ENCODE assay signal across 14 cellular contexts in the genomic region with DNA sequence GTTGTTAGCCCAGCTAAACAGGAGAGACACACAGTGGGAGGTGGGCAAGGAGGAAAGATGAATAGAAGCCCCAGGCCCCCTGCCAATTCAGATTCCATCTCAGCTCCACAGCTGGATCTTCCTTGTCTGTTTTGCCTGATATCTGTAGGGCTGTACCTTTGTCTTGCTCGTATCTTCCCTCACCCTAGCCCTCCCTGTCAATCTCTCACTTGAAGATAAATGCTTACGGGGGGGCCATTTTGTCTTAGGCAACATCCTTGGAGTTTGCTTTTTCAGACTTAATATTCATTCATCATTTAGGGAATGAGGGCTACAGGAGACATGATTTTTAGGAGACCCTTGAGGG. TPM values are rescaled to one million over a fixed set of nuclear protein-coding genes. Genes with fewer than 3 reads are reported as not detected.
DNase-seq lines count a peak whose midpoint lies in the region; ATAC-seq, FAIRE-seq and TF ChIP-seq lines count a peak whose summit lies in the region.
"Had no signal": no experiment of that assay in that cellular context is flagged by ENCODE, and none has a peak within 500 bp of the region (broad histone marks: within the 10 kb centered on the region; RNA-seq: fewer than 3 reads in every experiment).

No MANE protein-coding gene starts in this region.

- intact Hi-C loops in uterus (cut with DNase I; ENCODE audit: low total_unique reads) = no loop called here

- H3K4me1 ChIP-seq in Karpas-422 (ENCODE audit: low read length) (peaks cover 71% of the 10 kb centered on the region), astrocyte (ENCODE audit: insufficient read depth, low read length) (peaks cover 15% of the 10 kb centered on the region), iPS-20b (ENCODE audit: insufficient read depth, low read length) (peaks cover 18% of the 10 kb centered on the region), uterus (no peaks in the 10 kb centered on the region)

- TF ChIP-seq CTCF in astrocyte (IDR thresholded peaks at IDR 0.05; ENCODE audit: insufficient read depth, low read depth, low read length) = no peak
- no peak for TF ChIP-seq CTCF in uterus (IDR thresholded peaks at IDR 0.05)

- peaks cover 11% of the 10 kb centered on the region for H3K27me3 Mint-ChIP-seq in astrocyte (ENCODE audit: low read depth, unreplicated experiment)

- H3K9me3 ChIP-seq in Karpas-422 (ENCODE audit: low read length) (no peaks in the 10 kb centered on the region), astrocyte (ENCODE audit: insufficient read depth, low read depth, low read length) (no peaks in the 10 kb centered on the region), iPS-20b (ENCODE audit: insufficient read depth, low read depth, low read length) (no peaks in the 10 kb centered on the region), uterus (no peaks in the 10 kb centered on the region)
- H3K9me3 ChIP-seq: BLaER1 had no signal

- H3K4me1 Mint-ChIP-seq in astrocyte (ENCODE audit: low read depth, unreplicated experiment) = peaks cover 28% of the 10 kb centered on the region

- H3K36me3 ChIP-seq in Karpas-422 (ENCODE audit: insufficient read depth, low read length) = peaks cover 13% of the 10 kb centered on the region
- H3K36me3 ChIP-seq in astrocyte (ENCODE audit: insufficient read depth, low read length) = no peaks in the 10 kb centered on the region
- H3K36me3 ChIP-seq in iPS-20b (ENCODE audit: insufficient read depth, low read depth, low read length) = peaks cover 5% of the 10 kb centered on the region; the same call in 1 of the 2 replicates
- no peaks in the 10 kb centered on the region for H3K36me3 ChIP-seq in uterus
- H3K36me3 ChIP-seq: BLaER1 had no signal

- peaks cover 3% of the 10 kb centered on the region for H3K36me3 Mint-ChIP-seq in astrocyte (ENCODE audit: low read depth, unreplicated experiment)

- H4K20me1 ChIP-seq in Karpas-422 (ENCODE audit: insufficient read depth, low read depth, low read length) (no peaks in the 10 kb centered on the region), astrocyte (ENCODE audit: insufficient read depth, low read length) (peaks cover 7% of the 10 kb centered on the region)
- H4K20me1 ChIP-seq: BLaER1 had no signal

- no peak overlapping the region for H2AFZ ChIP-seq in Karpas-422 (ENCODE audit: low read length)
- H2AFZ ChIP-seq in astrocyte (ENCODE audit: low read depth, low read length) = no peak overlapping the region

- peaks cover 3% of the 10 kb centered on the region for H3K9me3 Mint-ChIP-seq in astrocyte (ENCODE audit: unreplicated experiment)

- H3K9ac ChIP-seq in Karpas-422 (ENCODE audit: low read length) (peak overlapping the region; percentile 85), astrocyte (ENCODE audit: low read length) (no peak overlapping the region), iPS-20b (ENCODE audit: low read depth, low read length) (peak overlapping the region; percentile 15; the same call in 1 of the 2 replicates)
- H3K9ac ChIP-seq: BLaER1 had no signal

- peak overlapping the region; percentile 8 for H3K27ac Mint-ChIP-seq in astrocyte (ENCODE audit: unreplicated experiment)

- DNase-seq in Karpas-422 (peak; percentile 51), astrocyte (ENCODE audit: low read depth) (no peak), uterus (no peak), glomerular visceral epithelial cell (ENCODE audit: extremely low spot score) (no peak)
- no peak for DNase-seq in activated CD8-positive, alpha-beta memory T cell treated with anti-CD3 and anti-CD28 coated beads for 24 hours
- DNase-seq: DMS153; NCI-H1417 treated with DMSO at 0.1 percent for 48 hours; NCI-H2029 treated with DMSO at 0.1 percent for 48 hours; NK-92 treated with Interleukin-12 subunit alpha and Interleukin-12 subunit beta, amount 100 ng/mL, for 24 hours had no signal

- peak overlapping the region; percentile 56 for H3K4me3 Mint-ChIP-seq in astrocyte (ENCODE audit: unreplicated experiment)

- no peak for FAIRE-seq in astrocyte (lab: Jason Lieb, UNC)

- TF ChIP-seq POLR2A in uterus (IDR thresholded peaks at IDR 0.05) = no peak

- no peaks in the 10 kb centered on the region for H3K9me2 ChIP-seq in Karpas-422 (replicated peaks; ENCODE audit: insufficient read depth, low read length)

- H3K4me2 ChIP-seq in Karpas-422 (ENCODE audit: low read depth, low read length, poor library complexity, severe bottlenecking) (peak overlapping the region; percentile 97), astrocyte (ENCODE audit: low read length) (peak overlapping the region; percentile 69)

- H3K27ac ChIP-seq in Karpas-422 (ENCODE audit: low read length) (peak overlapping the region; percentile 96), astrocyte (ENCODE audit: low read depth, low read length) (no peak overlapping the region), iPS-20b (ENCODE audit: low read length) (no peak overlapping the region), uterus (no peak overlapping the region)
- H3K27ac ChIP-seq: BLaER1 had no signal

- H3K27me3 ChIP-seq in Karpas-422 (ENCODE audit: low read length) (no peaks in the 10 kb centered on the region), astrocyte (ENCODE audit: insufficient read depth, low read length) (peaks cover 10% of the 10 kb centered on the region), iPS-20b (ENCODE audit: insufficient read depth, low read length) (peaks cover 31% of the 10 kb centered on the region), uterus (no peaks in the 10 kb centered on the region)

- H3K79me2 ChIP-seq in Karpas-422 (ENCODE audit: low read length) = peaks cover 71% of the 10 kb centered on the region
- H3K79me2 ChIP-seq in astrocyte (ENCODE audit: insufficient read depth, low read length) = no peaks in the 10 kb centered on the region

- H3K4me3 ChIP-seq in Karpas-422 (ENCODE audit: low read length) (peak overlapping the region; percentile 90), astrocyte (ENCODE audit: insufficient read depth, low read depth, low read length) (peak overlapping the region; percentile 18), iPS-20b (ENCODE audit: low read length) (peak overlapping the region; percentile 11; the same call in 1 of the 2 replicates), uterus (no peak overlapping the region)
- H3K4me3 ChIP-seq: BLaER1 had no signal

- ATAC-seq in HG03460 (IDR thresholded peaks at IDR 0.05; ENCODE audit: unreplicated experiment) = no peak

RNA-seq across cellular contexts. Expression of a gene that starts 2.4 kb away (rescaled TPM):
- 21.5 and 24.0 TPM in 2 replicates for total RNA-seq in Karpas-422 (2014; rRNA removed; shearing (Covaris generic); ENCODE audit: low replicate concordance)
- total RNA-seq in astrocyte = 7.2 and 8.6 TPM in 2 replicates
- total RNA-seq in uterus = 1 to 10 TPM in 3 of 4 donors, under 1 TPM in 1; 0.59 to 5.1 (median 1.9) TPM
- total RNA-seq: LHCN-M2, PC-3 had no signal

RNA-seq across cellular contexts. Expression of a gene that starts 5.3 kb away (rescaled TPM):
- total RNA-seq in Karpas-422 (2014; rRNA removed; shearing (Covaris generic); ENCODE audit: low replicate concordance) = 77.9 and 123 TPM in 2 replicates
- total RNA-seq in astrocyte (94.5 and 107 TPM in 2 replicates), uterus (100 to 1,000 TPM; 117 to 175 (median 126) TPM)

RNA-seq across cellular contexts. Expression of a gene that starts 29.7 kb away (rescaled TPM):
- 23.5 and 32.4 TPM in 2 replicates for total RNA-seq in Karpas-422 (2014; rRNA removed; shearing (Covaris generic); ENCODE audit: low replicate concordance)
- total RNA-seq in astrocyte (55.3 and 58.5 TPM in 2 replicates), uterus (100 to 1,000 TPM in 1 of 4 donors, 10 to 100 TPM in 3; 14.9 to 138 (median 17.1) TPM)

RNA-seq across cellular contexts. Expression of a gene that starts 32.0 kb away (rescaled TPM):
- total RNA-seq in Karpas-422 (2014; rRNA removed; shearing (Covaris generic); ENCODE audit: low replicate concordance) = 54.3 and 73.3 TPM in 2 replicates
- 42.6 and 45.1 TPM in 2 replicates for total RNA-seq in astrocyte
- 10 to 100 TPM in 2 of 4 donors, 1 to 10 TPM in 2; 2.3 to 28.2 (median 9.8) TPM for total RNA-seq in uterus

RNA-seq across cellular contexts. Expression of a gene that starts 38.7 kb away (rescaled TPM):
- 9.3 and 23.9 TPM in 2 replicates for total RNA-seq in Karpas-422 (2014; rRNA removed; shearing (Covaris generic); ENCODE audit: low replicate concordance)
- 43.3 and 43.6 TPM in 2 replicates for total RNA-seq in astrocyte
- 10 to 100 TPM in 3 of 4 donors, 1 to 10 TPM in 1; 2.6 to 29.3 (median 18.8) TPM for total RNA-seq in uterus

Comparison
In these comparisons a context has a peak if more than half of its experiments do, and no peak if none do; other contexts are left out.
1. H3K4me3 ChIP-seq: peak in Karpas-422 (single experiment), astrocyte (single experiment) and iPS-20b (single experiment); none in uterus (0 of 2).